In the genomic region with DNA sequence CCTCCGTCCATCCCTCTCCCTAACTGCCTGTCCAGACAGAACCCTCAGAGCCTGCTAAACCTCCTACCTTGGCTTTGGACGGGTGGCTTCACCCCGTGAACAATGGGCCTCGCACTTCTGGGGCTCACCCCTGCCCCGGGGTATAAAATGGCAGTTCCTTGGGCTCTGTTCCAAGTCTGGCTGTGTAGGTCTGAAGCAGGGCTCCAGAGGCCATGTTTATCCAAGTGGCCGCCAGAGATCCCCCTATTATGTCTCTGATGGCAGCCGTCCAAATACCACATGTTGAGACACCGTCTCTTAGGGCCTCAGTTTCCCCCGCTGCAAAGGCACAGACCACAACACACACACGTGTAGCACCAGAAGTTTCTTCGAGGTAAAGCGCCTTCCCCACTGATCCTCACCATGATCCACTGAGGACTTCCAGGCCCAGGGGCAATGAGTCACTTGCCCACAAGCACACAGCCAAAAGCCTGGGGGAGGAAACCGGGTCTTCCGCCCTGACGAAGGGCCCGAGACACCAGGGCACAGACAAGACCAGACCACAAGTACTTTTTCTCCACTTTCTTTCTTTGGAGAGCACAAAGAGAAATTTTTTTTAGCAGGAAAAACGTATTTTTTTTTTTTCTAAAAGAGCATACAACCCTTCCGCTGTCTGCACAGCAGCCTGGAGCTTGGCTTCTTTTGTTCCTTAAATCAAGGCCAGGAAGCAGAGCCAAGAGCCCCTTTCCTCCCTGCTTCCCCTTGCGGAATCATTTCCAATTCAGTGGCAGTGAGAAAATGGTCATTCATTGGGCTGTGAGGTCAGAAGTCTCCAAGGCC, we compare ENCODE assay signal across 2 cellular contexts.
A peak's percentile ranks its signal among the peaks of the same experiment; 100 is the strongest.
TF ChIP-seq lines count a peak whose summit lies in the region.

No MANE protein-coding gene starts in this region.

TF ChIP-seq in PFSK-1, 5 proteins besides CTCF, POLR2A, EP300 and RAD21:
- TF ChIP-seq, protein P1, sequence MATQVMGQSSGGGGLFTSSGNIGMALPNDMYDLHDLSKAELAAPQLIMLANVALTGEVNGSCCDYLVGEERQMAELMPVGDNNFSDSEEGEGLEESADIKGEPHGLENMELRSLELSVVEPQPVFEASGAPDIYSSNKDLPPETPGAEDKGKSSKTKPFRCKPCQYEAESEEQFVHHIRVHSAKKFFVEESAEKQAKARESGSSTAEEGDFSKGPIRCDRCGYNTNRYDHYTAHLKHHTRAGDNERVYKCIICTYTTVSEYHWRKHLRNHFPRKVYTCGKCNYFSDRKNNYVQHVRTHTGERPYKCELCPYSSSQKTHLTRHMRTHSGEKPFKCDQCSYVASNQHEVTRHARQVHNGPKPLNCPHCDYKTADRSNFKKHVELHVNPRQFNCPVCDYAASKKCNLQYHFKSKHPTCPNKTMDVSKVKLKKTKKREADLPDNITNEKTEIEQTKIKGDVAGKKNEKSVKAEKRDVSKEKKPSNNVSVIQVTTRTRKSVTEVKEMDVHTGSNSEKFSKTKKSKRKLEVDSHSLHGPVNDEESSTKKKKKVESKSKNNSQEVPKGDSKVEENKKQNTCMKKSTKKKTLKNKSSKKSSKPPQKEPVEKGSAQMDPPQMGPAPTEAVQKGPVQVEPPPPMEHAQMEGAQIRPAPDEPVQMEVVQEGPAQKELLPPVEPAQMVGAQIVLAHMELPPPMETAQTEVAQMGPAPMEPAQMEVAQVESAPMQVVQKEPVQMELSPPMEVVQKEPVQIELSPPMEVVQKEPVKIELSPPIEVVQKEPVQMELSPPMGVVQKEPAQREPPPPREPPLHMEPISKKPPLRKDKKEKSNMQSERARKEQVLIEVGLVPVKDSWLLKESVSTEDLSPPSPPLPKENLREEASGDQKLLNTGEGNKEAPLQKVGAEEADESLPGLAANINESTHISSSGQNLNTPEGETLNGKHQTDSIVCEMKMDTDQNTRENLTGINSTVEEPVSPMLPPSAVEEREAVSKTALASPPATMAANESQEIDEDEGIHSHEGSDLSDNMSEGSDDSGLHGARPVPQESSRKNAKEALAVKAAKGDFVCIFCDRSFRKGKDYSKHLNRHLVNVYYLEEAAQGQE (IDR thresholded peaks at IDR 0.05; ENCODE audit: insufficient read depth in 1 of 2, low read depth in 2 of 2, low read length in 2 of 2) = 0 out of 4 replicates have a peak, but pooled peaks of 1 of the 2 experiments have one; percentile 61
- no peak for TF ChIP-seq POLR2AphosphoS5 (IDR thresholded peaks at IDR 0.05; ENCODE audit: low read depth, low read length)
- TF ChIP-seq FOXP2 (optimal IDR thresholded peaks at IDR 0.05; ENCODE audit: borderline replicate concordance, extremely low read depth, extremely low read length, insufficient read depth) = peak; percentile 62
- TF ChIP-seq SIN3A (IDR thresholded peaks at IDR 0.05; ENCODE audit: borderline replicate concordance, insufficient read depth, low read length) = 0 out of 2 replicates have a peak, but pooled peaks have one; percentile 44
- no peak for TF ChIP-seq TAF1 (IDR thresholded peaks at IDR 0.05; ENCODE audit: borderline replicate concordance, insufficient read depth, low read length)
TF ChIP-seq in PFSK-1: peak in this region for 3.

TF ChIP-seq in H1, 55 proteins besides CTCF, POLR2A, EP300 and RAD21:
- TF ChIP-seq HDAC2 (IDR thresholded peaks at IDR 0.05; ENCODE audit: borderline replicate concordance in 1 of 2, low read depth in 2 of 2, low read length in 2 of 2) = no peak
- no peak for TF ChIP-seq TAF7 (optimal IDR thresholded peaks at IDR 0.05; ENCODE audit: borderline replicate concordance, low read depth, low read length)
- no peak for TF ChIP-seq GABPA (IDR thresholded peaks at IDR 0.05; ENCODE audit: borderline replicate concordance, insufficient read depth, low read length)
- TF ChIP-seq EGR1 (IDR thresholded peaks at IDR 0.05; ENCODE audit: borderline replicate concordance, low read depth, low read length) = no peak
- no peak for TF ChIP-seq PHF8 (conservative IDR thresholded peaks at IDR 0.05; ENCODE audit: low read depth, low read length)
- no peak for TF ChIP-seq RBBP5 (IDR thresholded peaks at IDR 0.05; ENCODE audit: borderline replicate concordance, low read depth, low read length)
- TF ChIP-seq CTBP2 (IDR thresholded peaks at IDR 0.05; ENCODE audit: borderline replicate concordance, insufficient read depth, insufficient read length, low read length) = no peak
- TF ChIP-seq TCF12 (IDR thresholded peaks at IDR 0.05; ENCODE audit: low read depth, low read length) = no peak
- TF ChIP-seq RXRA (IDR thresholded peaks at IDR 0.05; ENCODE audit: insufficient read depth, low read depth, low read length) = no peak
- no peak for TF ChIP-seq KDM1A (IDR thresholded peaks at IDR 0.05; ENCODE audit: borderline replicate concordance, low read length)
- TF ChIP-seq CHD2 (IDR thresholded peaks at IDR 0.05; ENCODE audit: low read length) = no peak
- no peak for TF ChIP-seq TAF1 (IDR thresholded peaks at IDR 0.05; ENCODE audit: low read depth, low read length)
- no peak for TF ChIP-seq RFX5 (IDR thresholded peaks at IDR 0.05; ENCODE audit: borderline replicate concordance, low read depth, low read length)
- TF ChIP-seq TEAD4 (IDR thresholded peaks at IDR 0.05; ENCODE audit: low read depth, low read length) = no peak
TF ChIP-seq in H1: peak in this region for 0.
